ENCODE assay signal across 8 cellular contexts in genomic region chr17:50200447-50201225, GRCh38.
DNase-seq lines count a peak whose midpoint lies in the region; ATAC-seq lines count a peak whose summit lies in the region.

No MANE protein-coding gene starts in this region.

- DNase-seq in NCI-H1417 (lab: John Stamatoyannopoulos, UW) (peak; percentile 66 to 82 (median 77)), NCI-H1417 treated with DMSO at 0.1 percent for 48 hours (lab: John Stamatoyannopoulos, UW) (no peak), NCI-H82 (lab: John Stamatoyannopoulos, UW) (peak; percentile 91), memory B cell (ENCODE audit: low spot score in 2 of 2) (peak; percentile 85 to 91)
- peak; percentile 46 to 70 for DNase-seq in activated CD8-positive, alpha-beta memory T cell treated with anti-CD3 and anti-CD28 coated beads for 1 hour (ENCODE audit: extremely low read depth in 1 of 2, low read depth in 1 of 2)
- DNase-seq in effector CD8-positive, alpha-beta T cell (lab: John Stamatoyannopoulos, UW) = peak; percentile 71
- DNase-seq in stimulated activated CD8-positive, alpha-beta memory T cell treated with anti-CD3 and anti-CD28 coated beads, Interleukin-12 subunit alpha, Interleukin-12 subunit beta, amount 100 ng/mL, for 1 hour (ENCODE audit: low read depth) = peak; percentile 61

- H3K9me3 Mint-ChIP-seq in memory B cell = no peaks in the 10 kb centered on the region

- peak; percentile 68 for ATAC-seq in HG03432 (IDR thresholded peaks at IDR 0.05; ENCODE audit: unreplicated experiment)
- ATAC-seq in memory B cell (ENCODE audit: low read depth) = peak; percentile 70

- peaks cover 7% of the 10 kb centered on the region for H3K4me1 Mint-ChIP-seq in memory B cell

- peak overlapping the region; percentile 83 for H3K4me3 Mint-ChIP-seq in memory B cell

- H3K27me3 Mint-ChIP-seq in memory B cell = peaks cover 32% of the 10 kb centered on the region

- H3K36me3 Mint-ChIP-seq in memory B cell = no peaks in the 10 kb centered on the region

- H3K27ac Mint-ChIP-seq in memory B cell = peak overlapping the region; percentile 86
